ENCODE assay signal across 1 cellular context in genomic region chr20:51958636-51959542, GRCh38.
A peak's percentile ranks its signal among the peaks of the same experiment; 100 is the strongest.
TF ChIP-seq lines count a peak whose summit lies in the region.

No MANE protein-coding gene starts in this region.

TF ChIP-seq in HEK293, 187 proteins besides CTCF, POLR2A, EP300 and RAD21 (continued from another document):
- peak; percentile 77 for TF ChIP-seq PRDM4 (tag by site-specific recombination; IDR thresholded peaks at IDR 0.05)
- TF ChIP-seq ZNF239 (tag by site-specific recombination; IDR thresholded peaks at IDR 0.05) = no peak
- peak; percentile 72 for TF ChIP-seq IKZF3 (tag by site-specific recombination; IDR thresholded peaks at IDR 0.05)
- no peak for TF ChIP-seq GLI2 (tag by site-specific recombination; IDR thresholded peaks at IDR 0.05; ENCODE audit: borderline replicate concordance, low read depth)
- no peak for TF ChIP-seq ZFP3 (tag by site-specific recombination; IDR thresholded peaks at IDR 0.05; ENCODE audit: low read depth)
- TF ChIP-seq ZEB2 (tag by site-specific recombination; IDR thresholded peaks at IDR 0.05) = no peak
- peak; percentile 73 for TF ChIP-seq ZNF843 (tag by site-specific recombination; IDR thresholded peaks at IDR 0.05)
- peak; percentile 72 for TF ChIP-seq ZBTB44 (tag by site-specific recombination; IDR thresholded peaks at IDR 0.05)
- TF ChIP-seq ZNF366 (tag by site-specific recombination; conservative IDR thresholded peaks at IDR 0.05) = 0 out of 2 replicates have a peak, but pooled peaks have one; percentile 23
- peak; percentile 60; the same call in 1 of the 2 replicates for TF ChIP-seq ZNF580 (tag by site-specific recombination; IDR thresholded peaks at IDR 0.05)
- TF ChIP-seq OSR2 (tag by site-specific recombination; IDR thresholded peaks at IDR 0.05) = peak; percentile 80
- TF ChIP-seq ZSCAN23 (tag by site-specific recombination; IDR thresholded peaks at IDR 0.05) = no peak
- peak; percentile 79 for TF ChIP-seq ZXDB (tag by site-specific recombination; IDR thresholded peaks at IDR 0.05)
- TF ChIP-seq PRDM10 (tag by site-specific recombination; IDR thresholded peaks at IDR 0.05) = peak; percentile 82
- 0 out of 2 replicates have a peak, but pooled peaks have one; percentile 4 for TF ChIP-seq TRIM28 (IDR thresholded peaks at IDR 0.05; ENCODE audit: borderline replicate concordance, low read length)
- no peak for TF ChIP-seq KLF17 (tag by site-specific recombination; IDR thresholded peaks at IDR 0.05)
- peak; percentile 92 for TF ChIP-seq ZNF692 (tag by site-specific recombination; IDR thresholded peaks at IDR 0.05)
- TF ChIP-seq ZNF747 (tag by site-specific recombination; IDR thresholded peaks at IDR 0.05) = no peak
- TF ChIP-seq BCL11A (tag by site-specific recombination; IDR thresholded peaks at IDR 0.05; ENCODE audit: low read depth) = 0 out of 2 replicates have a peak, but pooled peaks have one; percentile 64
- TF ChIP-seq ZNF362 (tag by site-specific recombination; IDR thresholded peaks at IDR 0.05) = peak; percentile 44; the same call in 1 of the 2 replicates
- no peak for TF ChIP-seq ZNF114 (tag by site-specific recombination; IDR thresholded peaks at IDR 0.05)
- peak; percentile 33; the same call in 1 of the 2 replicates for TF ChIP-seq KLF8 (tag by site-specific recombination; IDR thresholded peaks at IDR 0.05)
- peak; percentile 50; the same call in 1 of the 2 replicates for TF ChIP-seq ZNF629 (tag by site-specific recombination; IDR thresholded peaks at IDR 0.05)
- peak; percentile 81 for TF ChIP-seq WT1 (tag by site-specific recombination; IDR thresholded peaks at IDR 0.05)
- 0 out of 2 replicates have a peak, but pooled peaks have one; percentile 27 for TF ChIP-seq ZNF18 (tag by site-specific recombination; IDR thresholded peaks at IDR 0.05)
- no peak for TF ChIP-seq KLF9 (tag by site-specific recombination; IDR thresholded peaks at IDR 0.05; ENCODE audit: low read depth)
- peak; percentile 72 for TF ChIP-seq SCRT2 (tag by site-specific recombination; IDR thresholded peaks at IDR 0.05)
- peak; percentile 75; the same call in 1 of the 2 replicates for TF ChIP-seq SCRT1 (tag by site-specific recombination; IDR thresholded peaks at IDR 0.05; ENCODE audit: borderline replicate concordance)
- TF ChIP-seq PRDM1 (tag by site-specific recombination; IDR thresholded peaks at IDR 0.05) = peak; percentile 15; the same call in 1 of the 2 replicates
- peak; percentile 80 for TF ChIP-seq ZFP69B (tag by site-specific recombination; IDR thresholded peaks at IDR 0.05)
- TF ChIP-seq GFI1B (tag by site-specific recombination; IDR thresholded peaks at IDR 0.05) = 0 out of 2 replicates have a peak, but pooled peaks have one; percentile 14
- TF ChIP-seq ZNF37A (tag by site-specific recombination; IDR thresholded peaks at IDR 0.05) = no peak
- 0 out of 2 replicates have a peak, but pooled peaks have one; percentile 28 for TF ChIP-seq ZNF2 (tag by site-specific recombination; IDR thresholded peaks at IDR 0.05)
- TF ChIP-seq ZNF221 (tag by site-specific recombination; IDR thresholded peaks at IDR 0.05; ENCODE audit: borderline replicate concordance) = no peak
- TF ChIP-seq ZNF223 (tag by site-specific recombination; IDR thresholded peaks at IDR 0.05) = no peak
- no peak for TF ChIP-seq KLF7 (tag by site-specific recombination; IDR thresholded peaks at IDR 0.05; ENCODE audit: borderline replicate concordance)
- 0 out of 2 replicates have a peak, but pooled peaks have one; percentile 27 for TF ChIP-seq ZNF449 (tag by site-specific recombination; IDR thresholded peaks at IDR 0.05)
- peak; percentile 92 for TF ChIP-seq FEZF1 (tag by site-specific recombination; IDR thresholded peaks at IDR 0.05)
- peak; percentile 48; the same call in 1 of the 2 replicates for TF ChIP-seq ZNF24 (tag by site-specific recombination; IDR thresholded peaks at IDR 0.05)
- peak; percentile 50; the same call in 1 of the 2 replicates for TF ChIP-seq TSHZ1 (tag by site-specific recombination; IDR thresholded peaks at IDR 0.05; ENCODE audit: borderline replicate concordance)
- peak; percentile 81 for TF ChIP-seq OVOL3 (tag by site-specific recombination; IDR thresholded peaks at IDR 0.05)
- no peak for TF ChIP-seq ZNF248 (tag by site-specific recombination; IDR thresholded peaks at IDR 0.05)
- peak; percentile 62; the same call in 1 of the 2 replicates for TF ChIP-seq SP7 (tag by site-specific recombination; IDR thresholded peaks at IDR 0.05)
TF ChIP-seq in HEK293: peak in this region for 31.
